ENCODE assay signal across 12 cellular contexts in the genomic region with DNA sequence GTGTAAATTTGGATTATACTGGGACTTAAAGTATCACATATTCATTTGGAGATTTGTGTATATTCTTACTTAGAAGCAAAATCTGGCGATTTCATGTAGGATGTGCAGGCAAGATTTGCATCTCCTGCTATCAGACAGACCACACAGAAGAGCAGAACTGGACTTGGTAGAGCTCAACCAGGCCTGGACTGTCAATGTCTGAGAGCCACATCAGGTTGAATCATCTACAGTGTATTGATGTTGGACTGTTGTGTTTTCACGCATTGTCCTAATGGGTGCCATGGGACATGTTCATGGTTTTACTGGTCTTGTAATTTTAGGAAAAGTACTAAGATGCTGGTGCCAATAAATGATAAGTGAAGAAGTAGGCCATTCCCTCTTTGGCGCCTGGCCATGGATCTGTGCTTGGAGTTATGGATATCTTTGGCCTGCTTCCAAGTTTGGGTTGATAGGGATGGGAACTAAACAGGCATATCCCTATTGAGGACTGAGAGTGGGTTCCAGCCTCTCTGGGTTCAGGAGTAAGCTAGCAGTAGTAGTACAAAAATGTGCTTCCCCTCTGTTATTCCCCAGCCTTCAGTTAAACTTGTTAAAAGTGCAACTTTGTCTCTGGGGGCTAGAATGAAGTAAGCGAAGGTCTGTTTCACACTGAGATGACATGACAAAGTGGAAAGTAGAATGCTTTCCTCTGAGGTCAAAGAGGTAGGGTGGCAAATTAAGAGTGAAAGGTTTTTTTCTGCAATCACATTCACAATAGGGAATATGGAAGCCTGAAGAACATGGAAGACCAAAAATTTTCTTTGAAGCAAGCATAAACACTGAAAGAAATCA. TPM values are rescaled to one million over a fixed set of nuclear protein-coding genes. Genes with fewer than 3 reads are reported as not detected.
A peak's percentile ranks its signal among the peaks of the same experiment; 100 is the strongest.
DNase-seq lines count a peak whose midpoint lies in the region; ATAC-seq, FAIRE-seq and TF ChIP-seq lines count a peak whose summit lies in the region.
"Had no signal": no experiment of that assay in that cellular context is flagged by ENCODE, and none has a peak within 500 bp of the region (broad histone marks: within the 10 kb centered on the region; RNA-seq: fewer than 3 reads in every experiment).

No MANE protein-coding gene starts in this region.

- ATAC-seq in GM18907 (IDR thresholded peaks at IDR 0.05; ENCODE audit: unreplicated experiment) (peak; percentile 83), mucosa of descending colon (no peak)
- no peak for ATAC-seq in effector memory CD8-positive, alpha-beta T cell (replicated peaks)
- ATAC-seq: body of pancreas had no signal

- H3K4me1 Mint-ChIP-seq in effector memory CD8-positive, alpha-beta T cell (ENCODE audit: low read depth in 2 of 2) = peaks cover 6 to 8% of the 10 kb centered on the region in 2 donors

- H3K36me3 Mint-ChIP-seq in effector memory CD8-positive, alpha-beta T cell (ENCODE audit: insufficient read depth) = no peaks in the 10 kb centered on the region

- TF ChIP-seq CTCF in HEK293 (tag by site-specific recombination; IDR thresholded peaks at IDR 0.05) = no peak
- TF ChIP-seq CTCF in mucosa of descending colon (IDR thresholded peaks at IDR 0.05) = no peak

- POLR2A ChIA-PET in HEK293 (lab: Yijun Ruan, JAX) = no interaction called here

- no peak overlapping the region for H3K27ac Mint-ChIP-seq in effector memory CD8-positive, alpha-beta T cell

- H3K4me3 Mint-ChIP-seq in effector memory CD8-positive, alpha-beta T cell = no peak overlapping the region

- CTCF ChIA-PET in HEK293 (lab: Yijun Ruan, JAX) = interaction anchor here (0.6 kb wide), 1 partner anchor 19 kb away, joined by 3 read pairs; no protein-coding TSS in a partner anchor

- DNase-seq in HTR-8/SVneo (ENCODE audit: insufficient read length, low spot score) = no peak
- peak in 2 of 3 donors; percentile 44 to 45 for DNase-seq in mucosa of descending colon
- no peak for DNase-seq in OCI-M1 (lab: John Stamatoyannopoulos, UW)
- no peak for DNase-seq in HCEC 1CT
- no peak for DNase-seq in NAMALWA (ENCODE audit: low spot score)
- DNase-seq in effector memory CD8-positive, alpha-beta T cell = no peak

- no peaks in the 10 kb centered on the region for H3K27me3 Mint-ChIP-seq in effector memory CD8-positive, alpha-beta T cell

- FAIRE-seq in HTR-8/SVneo (lab: Jason Lieb, UNC) = peak; percentile 55
- FAIRE-seq: TTC549 had no signal

- intact Hi-C loops in mucosa of descending colon (cut with DNase I, micrococcal nuclease) = no loop called here

- H3K9me3 ChIP-seq in HEK293 (ENCODE audit: control insufficient read depth, insufficient read depth, low read depth, low read length) (no peaks in the 10 kb centered on the region), mucosa of descending colon (no peaks in the 10 kb centered on the region)
- H3K9me3 ChIP-seq: body of pancreas, uterus had no signal

- H3K9me3 Mint-ChIP-seq in effector memory CD8-positive, alpha-beta T cell = no peaks in the 10 kb centered on the region

- H3K36me3 ChIP-seq in HEK293 (ENCODE audit: control insufficient read depth in 2 of 2, insufficient read depth in 1 of 2, low read length in 2 of 2) = no peaks in the 10 kb centered on the region
- H3K36me3 ChIP-seq in mucosa of descending colon (ENCODE audit: low read depth) = no peaks in the 10 kb centered on the region
- H3K36me3 ChIP-seq: uterus had no signal

- H3K4me1 ChIP-seq in HEK293 (ENCODE audit: control insufficient read depth, insufficient read depth, low read length) (no peaks in the 10 kb centered on the region; the same call in 1 of the 2 replicates), mucosa of descending colon (ENCODE audit: low read depth) (peaks cover 12% of the 10 kb centered on the region)

- H3K4me3 ChIP-seq in HEK293 (ENCODE audit: low read depth, low read length) (no peak overlapping the region), mucosa of descending colon (no peak overlapping the region)
- H3K4me3 ChIP-seq: body of pancreas, skin epidermis, uterus had no signal

- no peak overlapping the region for H3K27ac ChIP-seq in HEK293 (ENCODE audit: extremely low read depth, low read depth, low read length)
- H3K27ac ChIP-seq: body of pancreas, skin epidermis, uterus had no signal

TF ChIP-seq in HEK293, 187 proteins besides CTCF, POLR2A, EP300 and RAD21:
- TF ChIP-seq MZF1 (tag by site-specific recombination; IDR thresholded peaks at IDR 0.05; ENCODE audit: borderline replicate concordance) = 0 out of 2 replicates have a peak, but pooled peaks have one; percentile 23
- TF ChIP-seq KLF7 (tag by site-specific recombination; IDR thresholded peaks at IDR 0.05; ENCODE audit: borderline replicate concordance) = no peak

RNA-seq across cellular contexts. Expression of gene NEMP2, which starts 49.2 kb away (rescaled TPM):
- total RNA-seq in mucosa of descending colon = 1 to 10 TPM; 1.7 to 4.1 (median 4.0) TPM

Comparison
In these comparisons a context has a peak if more than half of its experiments do, and no peak if none do; other contexts are left out.
1. DNase-seq: peak in mucosa of descending colon (2 of 3); none in HTR-8/SVneo (single experiment), OCI-M1 (single experiment), HCEC 1CT (single experiment), NAMALWA (single experiment) and effector memory CD8-positive, alpha-beta T cell (0 of 3).